Comparison of ENCODE assay signal across 8 cellular contexts in genomic region chrX:136880452-136881013, GRCh38. TPM values are rescaled to one million over a fixed set of nuclear protein-coding genes. Genes with fewer than 3 reads are reported as not detected.
A peak's percentile ranks its signal among the peaks of the same experiment; 100 is the strongest.
DNase-seq lines count a peak whose midpoint lies in the region; ATAC-seq and TF ChIP-seq lines count a peak whose summit lies in the region.

Gene RBMX, minus strand, starts transcription at chrX:136880725. Its CDS starts 1,298 bp downstream, at chrX:136879427.

- H3K27me3 ChIP-seq in CD8-positive, alpha-beta T cell (ENCODE audit: insufficient read depth, low read length) = no peaks in the 10 kb centered on the region
- no peaks in the 10 kb centered on the region for H3K27me3 ChIP-seq in effector memory CD4-positive, alpha-beta T cell (replicated peaks; ENCODE audit: control insufficient read depth, insufficient read depth, low read length, poor library complexity, severe bottlenecking)

- H3K4me3 ChIP-seq in CD8-positive, alpha-beta T cell (ENCODE audit: low read depth, low read length) = peak within 1 kb of the TSS; percentile 86
- H3K4me3 ChIP-seq in effector memory CD4-positive, alpha-beta T cell (ENCODE audit: insufficient read depth, low read depth, low read length, poor library complexity, severe bottlenecking) = peak within 1 kb of the TSS; percentile 74

- POLR2A ChIA-PET in CD8-positive, alpha-beta T cell (lab: Charles Lee) = interaction anchor here (0.6 to 2.6 kb wide), 24 partner anchors 9 to 383 kb away, joined by 3 to 27 read pairs (median 4); partner anchors contain the start of genes ARHGEF6 and HTATSF1

- peak; percentile 78 to 93 (median 89) for DNase-seq in CD8-positive, alpha-beta T cell
- peak; percentile 82 for DNase-seq in HS-27A (ENCODE audit: low read depth)
- DNase-seq in NK-92 (lab: John Stamatoyannopoulos, UW; ENCODE audit: unreplicated experiment) = peak; percentile 10
- peak; percentile 76 to 86 for DNase-seq in activated CD8-positive, alpha-beta memory T cell treated with anti-CD3 and anti-CD28 coated beads for 1 hour (ENCODE audit: extremely low read depth in 1 of 2, low read depth in 1 of 2)
- DNase-seq in effector memory CD4-positive, alpha-beta T cell = peak; percentile 81 to 87 (median 82)
- DNase-seq in medulla oblongata (ENCODE audit: extremely low spot score) = peak; percentile 96
- DNase-seq in stimulated activated CD8-positive, alpha-beta memory T cell treated with anti-CD3 and anti-CD28 coated beads, Interleukin-12 subunit alpha, Interleukin-12 subunit beta, amount 100 ng/mL, for 1 hour (ENCODE audit: low read depth) = peak; percentile 87

- H3K36me3 Mint-ChIP-seq in CD8-positive, alpha-beta T cell = peaks cover 38% of the 10 kb centered on the region

- H3K36me3 ChIP-seq in CD8-positive, alpha-beta T cell (ENCODE audit: insufficient read depth, low read length) = peaks cover 18% of the 10 kb centered on the region
- H3K36me3 ChIP-seq in effector memory CD4-positive, alpha-beta T cell (ENCODE audit: control insufficient read depth, insufficient read depth, low read length) = peaks cover 14% of the 10 kb centered on the region

- CTCF ChIA-PET in CD8-positive, alpha-beta T cell (lab: Charles Lee) = interaction anchor here (1.2 kb wide), 1 partner anchor 44 kb away, joined by 6 read pairs; no protein-coding TSS in a partner anchor

- peak within 1 kb of the TSS; percentile 98 for H3K27ac Mint-ChIP-seq in CD8-positive, alpha-beta T cell

- TF ChIP-seq CTCF in CD8-positive, alpha-beta T cell (IDR thresholded peaks at IDR 0.05) = no peak

- intact Hi-C loops in CD8-positive, alpha-beta T cell (cut with DNase I, micrococcal nuclease) = loop anchor here (1.0 to 10.0 kb wide), 7 partner anchors 29 to 1360 kb away; partner anchors contain the start of genes HTATSF1 (in 2 of the 2), INTS6L (in 2 of the 2) and MMGT1 (in 1 of the 2)

- H3K27me3 Mint-ChIP-seq in CD8-positive, alpha-beta T cell (ENCODE audit: low read depth) = no peaks in the 10 kb centered on the region

- peak within 1 kb of the TSS; percentile 88 for H3K27ac ChIP-seq in CD8-positive, alpha-beta T cell (ENCODE audit: low read depth, low read length)
- peak within 1 kb of the TSS; percentile 94 for H3K27ac ChIP-seq in effector memory CD4-positive, alpha-beta T cell (ENCODE audit: insufficient read depth, low read length, poor library complexity, severe bottlenecking)

- peaks cover 16% of the 10 kb centered on the region for H3K4me1 ChIP-seq in CD8-positive, alpha-beta T cell (ENCODE audit: insufficient read depth, low read length)
- H3K4me1 ChIP-seq in effector memory CD4-positive, alpha-beta T cell (ENCODE audit: control insufficient read depth, insufficient read depth, low read length, poor library complexity, severe bottlenecking) = peaks cover 3% of the 10 kb centered on the region

- no peaks in the 10 kb centered on the region for H3K9me3 ChIP-seq in CD8-positive, alpha-beta T cell (ENCODE audit: low read length)
- no peaks in the 10 kb centered on the region for H3K9me3 ChIP-seq in effector memory CD4-positive, alpha-beta T cell (ENCODE audit: control insufficient read depth, low read length)

- H3K9me3 Mint-ChIP-seq in CD8-positive, alpha-beta T cell = no peaks in the 10 kb centered on the region

- peak; percentile 82 for ATAC-seq in CD8-positive, alpha-beta T cell
- ATAC-seq in GM19467 (IDR thresholded peaks at IDR 0.05; ENCODE audit: unreplicated experiment) = peak; percentile 90

- H3K4me1 Mint-ChIP-seq in CD8-positive, alpha-beta T cell (ENCODE audit: low read depth) = peaks cover 23% of the 10 kb centered on the region

- peak within 1 kb of the TSS; percentile 97 for H3K4me3 Mint-ChIP-seq in CD8-positive, alpha-beta T cell

RNA-seq across cellular contexts. Expression of gene RBMX, which starts in this region (rescaled TPM):
- total RNA-seq in CD8-positive, alpha-beta T cell = 100 to 1,000 TPM; 306 to 307 TPM

Comparison
In these comparisons a context has a peak if more than half of its experiments do, and no peak if none do; other contexts are left out.
1. Peak in every context shown above with its lines: DNase-seq, ATAC-seq, H3K4me3 ChIP-seq and H3K27ac ChIP-seq.
2. DNase-seq: peak in every context shown above with its lines; median percentile 96 in medulla oblongata; 89 in CD8-positive, alpha-beta T cell; 87 in stimulated activated CD8-positive, alpha-beta memory T cell treated with anti-CD3 and anti-CD28 coated beads, Interleukin-12 subunit alpha, Interleukin-12 subunit beta, amount 100 ng/mL, for 1 hour; 82 in HS-27A; 82 in effector memory CD4-positive, alpha-beta T cell; 81 in activated CD8-positive, alpha-beta memory T cell treated with anti-CD3 and anti-CD28 coated beads for 1 hour; 10 in NK-92.